Comparison of ENCODE assay signal across 1 cellular context in the genomic region with DNA sequence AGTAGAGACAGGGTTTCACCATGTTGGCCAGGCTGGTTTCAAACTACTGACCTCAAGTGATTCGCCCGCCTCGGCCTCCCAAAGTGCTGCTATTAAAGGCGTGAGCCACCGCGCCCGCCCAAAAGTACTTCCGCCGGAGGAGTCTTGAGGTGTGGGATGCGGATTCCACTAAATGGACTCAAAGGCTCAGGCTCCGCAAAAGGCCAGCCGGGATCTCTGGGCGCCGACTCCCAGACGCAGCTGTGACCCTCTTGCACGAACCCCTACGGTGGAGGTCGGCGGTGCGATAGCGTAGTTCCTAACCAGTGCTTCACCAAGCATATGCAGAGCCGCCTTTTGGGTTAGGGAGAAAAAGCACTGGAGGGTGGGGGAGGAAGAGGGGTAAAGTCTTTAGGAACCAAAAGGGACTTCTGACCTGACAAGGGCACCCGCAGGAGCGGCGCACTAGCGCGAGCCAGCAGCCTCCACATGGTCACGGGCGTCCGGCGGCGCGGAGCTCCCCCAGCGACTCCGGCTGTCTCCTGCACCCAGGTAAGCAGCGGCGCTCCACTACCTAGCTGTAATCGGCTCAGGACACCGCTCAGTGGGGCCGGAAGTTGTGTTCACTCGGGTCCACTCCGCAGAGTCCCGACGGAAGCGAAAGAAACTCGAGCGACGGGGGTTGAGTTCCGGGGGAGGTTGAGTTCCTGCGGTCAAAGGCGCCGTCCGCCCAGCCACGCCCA.
A peak's percentile ranks its signal among the peaks of the same experiment; 100 is the strongest.
TF ChIP-seq lines count a peak whose summit lies in the region.

A gene (minus strand): TSS at position 590 of the 722 bp plus-strand sequence. CDS start 120 bp downstream, at position 470.

TF ChIP-seq in K562, 482 proteins besides CTCF, POLR2A, EP300 and RAD21 (continued from another document and continues in another):
- TF ChIP-seq, protein P1, sequence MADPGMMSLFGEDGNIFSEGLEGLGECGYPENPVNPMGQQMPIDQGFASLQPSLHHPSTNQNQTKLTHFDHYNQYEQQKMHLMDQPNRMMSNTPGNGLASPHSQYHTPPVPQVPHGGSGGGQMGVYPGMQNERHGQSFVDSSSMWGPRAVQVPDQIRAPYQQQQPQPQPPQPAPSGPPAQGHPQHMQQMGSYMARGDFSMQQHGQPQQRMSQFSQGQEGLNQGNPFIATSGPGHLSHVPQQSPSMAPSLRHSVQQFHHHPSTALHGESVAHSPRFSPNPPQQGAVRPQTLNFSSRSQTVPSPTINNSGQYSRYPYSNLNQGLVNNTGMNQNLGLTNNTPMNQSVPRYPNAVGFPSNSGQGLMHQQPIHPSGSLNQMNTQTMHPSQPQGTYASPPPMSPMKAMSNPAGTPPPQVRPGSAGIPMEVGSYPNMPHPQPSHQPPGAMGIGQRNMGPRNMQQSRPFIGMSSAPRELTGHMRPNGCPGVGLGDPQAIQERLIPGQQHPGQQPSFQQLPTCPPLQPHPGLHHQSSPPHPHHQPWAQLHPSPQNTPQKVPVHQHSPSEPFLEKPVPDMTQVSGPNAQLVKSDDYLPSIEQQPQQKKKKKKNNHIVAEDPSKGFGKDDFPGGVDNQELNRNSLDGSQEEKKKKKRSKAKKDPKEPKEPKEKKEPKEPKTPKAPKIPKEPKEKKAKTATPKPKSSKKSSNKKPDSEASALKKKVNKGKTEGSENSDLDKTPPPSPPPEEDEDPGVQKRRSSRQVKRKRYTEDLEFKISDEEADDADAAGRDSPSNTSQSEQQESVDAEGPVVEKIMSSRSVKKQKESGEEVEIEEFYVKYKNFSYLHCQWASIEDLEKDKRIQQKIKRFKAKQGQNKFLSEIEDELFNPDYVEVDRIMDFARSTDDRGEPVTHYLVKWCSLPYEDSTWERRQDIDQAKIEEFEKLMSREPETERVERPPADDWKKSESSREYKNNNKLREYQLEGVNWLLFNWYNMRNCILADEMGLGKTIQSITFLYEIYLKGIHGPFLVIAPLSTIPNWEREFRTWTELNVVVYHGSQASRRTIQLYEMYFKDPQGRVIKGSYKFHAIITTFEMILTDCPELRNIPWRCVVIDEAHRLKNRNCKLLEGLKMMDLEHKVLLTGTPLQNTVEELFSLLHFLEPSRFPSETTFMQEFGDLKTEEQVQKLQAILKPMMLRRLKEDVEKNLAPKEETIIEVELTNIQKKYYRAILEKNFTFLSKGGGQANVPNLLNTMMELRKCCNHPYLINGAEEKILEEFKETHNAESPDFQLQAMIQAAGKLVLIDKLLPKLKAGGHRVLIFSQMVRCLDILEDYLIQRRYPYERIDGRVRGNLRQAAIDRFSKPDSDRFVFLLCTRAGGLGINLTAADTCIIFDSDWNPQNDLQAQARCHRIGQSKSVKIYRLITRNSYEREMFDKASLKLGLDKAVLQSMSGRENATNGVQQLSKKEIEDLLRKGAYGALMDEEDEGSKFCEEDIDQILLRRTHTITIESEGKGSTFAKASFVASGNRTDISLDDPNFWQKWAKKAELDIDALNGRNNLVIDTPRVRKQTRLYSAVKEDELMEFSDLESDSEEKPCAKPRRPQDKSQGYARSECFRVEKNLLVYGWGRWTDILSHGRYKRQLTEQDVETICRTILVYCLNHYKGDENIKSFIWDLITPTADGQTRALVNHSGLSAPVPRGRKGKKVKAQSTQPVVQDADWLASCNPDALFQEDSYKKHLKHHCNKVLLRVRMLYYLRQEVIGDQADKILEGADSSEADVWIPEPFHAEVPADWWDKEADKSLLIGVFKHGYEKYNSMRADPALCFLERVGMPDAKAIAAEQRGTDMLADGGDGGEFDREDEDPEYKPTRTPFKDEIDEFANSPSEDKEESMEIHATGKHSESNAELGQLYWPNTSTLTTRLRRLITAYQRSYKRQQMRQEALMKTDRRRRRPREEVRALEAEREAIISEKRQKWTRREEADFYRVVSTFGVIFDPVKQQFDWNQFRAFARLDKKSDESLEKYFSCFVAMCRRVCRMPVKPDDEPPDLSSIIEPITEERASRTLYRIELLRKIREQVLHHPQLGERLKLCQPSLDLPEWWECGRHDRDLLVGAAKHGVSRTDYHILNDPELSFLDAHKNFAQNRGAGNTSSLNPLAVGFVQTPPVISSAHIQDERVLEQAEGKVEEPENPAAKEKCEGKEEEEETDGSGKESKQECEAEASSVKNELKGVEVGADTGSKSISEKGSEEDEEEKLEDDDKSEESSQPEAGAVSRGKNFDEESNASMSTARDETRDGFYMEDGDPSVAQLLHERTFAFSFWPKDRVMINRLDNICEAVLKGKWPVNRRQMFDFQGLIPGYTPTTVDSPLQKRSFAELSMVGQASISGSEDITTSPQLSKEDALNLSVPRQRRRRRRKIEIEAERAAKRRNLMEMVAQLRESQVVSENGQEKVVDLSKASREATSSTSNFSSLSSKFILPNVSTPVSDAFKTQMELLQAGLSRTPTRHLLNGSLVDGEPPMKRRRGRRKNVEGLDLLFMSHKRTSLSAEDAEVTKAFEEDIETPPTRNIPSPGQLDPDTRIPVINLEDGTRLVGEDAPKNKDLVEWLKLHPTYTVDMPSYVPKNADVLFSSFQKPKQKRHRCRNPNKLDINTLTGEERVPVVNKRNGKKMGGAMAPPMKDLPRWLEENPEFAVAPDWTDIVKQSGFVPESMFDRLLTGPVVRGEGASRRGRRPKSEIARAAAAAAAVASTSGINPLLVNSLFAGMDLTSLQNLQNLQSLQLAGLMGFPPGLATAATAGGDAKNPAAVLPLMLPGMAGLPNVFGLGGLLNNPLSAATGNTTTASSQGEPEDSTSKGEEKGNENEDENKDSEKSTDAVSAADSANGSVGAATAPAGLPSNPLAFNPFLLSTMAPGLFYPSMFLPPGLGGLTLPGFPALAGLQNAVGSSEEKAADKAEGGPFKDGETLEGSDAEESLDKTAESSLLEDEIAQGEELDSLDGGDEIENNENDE (IDR thresholded peaks at IDR 0.05; ENCODE audit: low read depth, low read length) = no peak
- TF ChIP-seq YY1 (IDR thresholded peaks at IDR 0.05; ENCODE audit: borderline replicate concordance in 1 of 3, control insufficient read depth in 1 of 3, extremely low read depth in 1 of 3, insufficient read depth in 3 of 3, insufficient read length in 1 of 3, insufficient replicate concordance in 2 of 3, low read depth in 1 of 3, low read length in 2 of 3) = peak in 2 of 3 experiments; percentile 55 to 75
- TF ChIP-seq RCOR1 (IDR thresholded peaks at IDR 0.05; ENCODE audit: borderline replicate concordance in 1 of 2, low read depth in 2 of 2, low read length in 2 of 2) = peak in 1 of 2 experiments; percentile 31; a peak in 1 of 4 replicates
- no peak; the same call in 1 of the 2 replicates for TF ChIP-seq ZNF766 (CRISPR knock-in tag; conservative IDR thresholded peaks at IDR 0.05)
- TF ChIP-seq POLR2AphosphoS5 (IDR thresholded peaks at IDR 0.05; ENCODE audit: control insufficient read depth, insufficient read depth, low read depth, low read length) = peak; percentile 84; the same call in 1 of the 2 replicates
- no peak for TF ChIP-seq MED1 (CRISPR knock-in tag; IDR thresholded peaks at IDR 0.05; ENCODE audit: borderline replicate concordance)
- TF ChIP-seq SAFB2 (IDR thresholded peaks at IDR 0.05; ENCODE audit: borderline replicate concordance, low read depth, low read length, severe bottlenecking) = no peak
- TF ChIP-seq DMBX1 (CRISPR knock-in tag; IDR thresholded peaks at IDR 0.05; ENCODE audit: borderline replicate concordance) = peak; percentile 56; the same call in 1 of the 2 replicates
- TF ChIP-seq PURB (CRISPR knock-in tag; IDR thresholded peaks at IDR 0.05; ENCODE audit: low read depth) = no peak
- TF ChIP-seq NCOR1 (IDR thresholded peaks at IDR 0.05) = no peak; the same call in 1 of the 2 replicates
- TF ChIP-seq ZFP1 (CRISPR knock-in tag; IDR thresholded peaks at IDR 0.05) = no peak
- peak; percentile 60; the same call in 1 of the 2 replicates for TF ChIP-seq MYNN (IDR thresholded peaks at IDR 0.05)
- no peak for TF ChIP-seq MYNN (CRISPR knock-in tag; IDR thresholded peaks at IDR 0.05)
- TF ChIP-seq GATA2 (CRISPR knock-in tag; IDR thresholded peaks at IDR 0.05) = no peak
- TF ChIP-seq, protein P2, sequence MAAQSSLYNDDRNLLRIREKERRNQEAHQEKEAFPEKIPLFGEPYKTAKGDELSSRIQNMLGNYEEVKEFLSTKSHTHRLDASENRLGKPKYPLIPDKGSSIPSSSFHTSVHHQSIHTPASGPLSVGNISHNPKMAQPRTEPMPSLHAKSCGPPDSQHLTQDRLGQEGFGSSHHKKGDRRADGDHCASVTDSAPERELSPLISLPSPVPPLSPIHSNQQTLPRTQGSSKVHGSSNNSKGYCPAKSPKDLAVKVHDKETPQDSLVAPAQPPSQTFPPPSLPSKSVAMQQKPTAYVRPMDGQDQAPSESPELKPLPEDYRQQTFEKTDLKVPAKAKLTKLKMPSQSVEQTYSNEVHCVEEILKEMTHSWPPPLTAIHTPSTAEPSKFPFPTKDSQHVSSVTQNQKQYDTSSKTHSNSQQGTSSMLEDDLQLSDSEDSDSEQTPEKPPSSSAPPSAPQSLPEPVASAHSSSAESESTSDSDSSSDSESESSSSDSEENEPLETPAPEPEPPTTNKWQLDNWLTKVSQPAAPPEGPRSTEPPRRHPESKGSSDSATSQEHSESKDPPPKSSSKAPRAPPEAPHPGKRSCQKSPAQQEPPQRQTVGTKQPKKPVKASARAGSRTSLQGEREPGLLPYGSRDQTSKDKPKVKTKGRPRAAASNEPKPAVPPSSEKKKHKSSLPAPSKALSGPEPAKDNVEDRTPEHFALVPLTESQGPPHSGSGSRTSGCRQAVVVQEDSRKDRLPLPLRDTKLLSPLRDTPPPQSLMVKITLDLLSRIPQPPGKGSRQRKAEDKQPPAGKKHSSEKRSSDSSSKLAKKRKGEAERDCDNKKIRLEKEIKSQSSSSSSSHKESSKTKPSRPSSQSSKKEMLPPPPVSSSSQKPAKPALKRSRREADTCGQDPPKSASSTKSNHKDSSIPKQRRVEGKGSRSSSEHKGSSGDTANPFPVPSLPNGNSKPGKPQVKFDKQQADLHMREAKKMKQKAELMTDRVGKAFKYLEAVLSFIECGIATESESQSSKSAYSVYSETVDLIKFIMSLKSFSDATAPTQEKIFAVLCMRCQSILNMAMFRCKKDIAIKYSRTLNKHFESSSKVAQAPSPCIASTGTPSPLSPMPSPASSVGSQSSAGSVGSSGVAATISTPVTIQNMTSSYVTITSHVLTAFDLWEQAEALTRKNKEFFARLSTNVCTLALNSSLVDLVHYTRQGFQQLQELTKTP (IDR thresholded peaks at IDR 0.05; ENCODE audit: low read depth in 1 of 2, partially characterized antibody in 2 of 2) = no peak
- TF ChIP-seq ASH1L (IDR thresholded peaks at IDR 0.05; ENCODE audit: borderline replicate concordance, low read depth, partially characterized antibody) = no peak
- no peak for TF ChIP-seq HDAC3 (IDR thresholded peaks at IDR 0.05; ENCODE audit: borderline replicate concordance, partially characterized antibody)
- TF ChIP-seq, protein P3, sequence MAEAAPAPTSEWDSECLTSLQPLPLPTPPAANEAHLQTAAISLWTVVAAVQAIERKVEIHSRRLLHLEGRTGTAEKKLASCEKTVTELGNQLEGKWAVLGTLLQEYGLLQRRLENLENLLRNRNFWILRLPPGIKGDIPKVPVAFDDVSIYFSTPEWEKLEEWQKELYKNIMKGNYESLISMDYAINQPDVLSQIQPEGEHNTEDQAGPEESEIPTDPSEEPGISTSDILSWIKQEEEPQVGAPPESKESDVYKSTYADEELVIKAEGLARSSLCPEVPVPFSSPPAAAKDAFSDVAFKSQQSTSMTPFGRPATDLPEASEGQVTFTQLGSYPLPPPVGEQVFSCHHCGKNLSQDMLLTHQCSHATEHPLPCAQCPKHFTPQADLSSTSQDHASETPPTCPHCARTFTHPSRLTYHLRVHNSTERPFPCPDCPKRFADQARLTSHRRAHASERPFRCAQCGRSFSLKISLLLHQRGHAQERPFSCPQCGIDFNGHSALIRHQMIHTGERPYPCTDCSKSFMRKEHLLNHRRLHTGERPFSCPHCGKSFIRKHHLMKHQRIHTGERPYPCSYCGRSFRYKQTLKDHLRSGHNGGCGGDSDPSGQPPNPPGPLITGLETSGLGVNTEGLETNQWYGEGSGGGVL (CRISPR knock-in tag; IDR thresholded peaks at IDR 0.05) = no peak
- TF ChIP-seq TEAD1 (CRISPR knock-in tag; IDR thresholded peaks at IDR 0.05) = peak; percentile 52 to 67; a peak in 3 of 4 replicates
- TF ChIP-seq, protein P4, sequence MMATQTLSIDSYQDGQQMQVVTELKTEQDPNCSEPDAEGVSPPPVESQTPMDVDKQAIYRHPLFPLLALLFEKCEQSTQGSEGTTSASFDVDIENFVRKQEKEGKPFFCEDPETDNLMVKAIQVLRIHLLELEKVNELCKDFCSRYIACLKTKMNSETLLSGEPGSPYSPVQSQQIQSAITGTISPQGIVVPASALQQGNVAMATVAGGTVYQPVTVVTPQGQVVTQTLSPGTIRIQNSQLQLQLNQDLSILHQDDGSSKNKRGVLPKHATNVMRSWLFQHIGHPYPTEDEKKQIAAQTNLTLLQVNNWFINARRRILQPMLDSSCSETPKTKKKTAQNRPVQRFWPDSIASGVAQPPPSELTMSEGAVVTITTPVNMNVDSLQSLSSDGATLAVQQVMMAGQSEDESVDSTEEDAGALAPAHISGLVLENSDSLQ (IDR thresholded peaks at IDR 0.05) = peak; percentile 89
- TF ChIP-seq, protein P5, sequence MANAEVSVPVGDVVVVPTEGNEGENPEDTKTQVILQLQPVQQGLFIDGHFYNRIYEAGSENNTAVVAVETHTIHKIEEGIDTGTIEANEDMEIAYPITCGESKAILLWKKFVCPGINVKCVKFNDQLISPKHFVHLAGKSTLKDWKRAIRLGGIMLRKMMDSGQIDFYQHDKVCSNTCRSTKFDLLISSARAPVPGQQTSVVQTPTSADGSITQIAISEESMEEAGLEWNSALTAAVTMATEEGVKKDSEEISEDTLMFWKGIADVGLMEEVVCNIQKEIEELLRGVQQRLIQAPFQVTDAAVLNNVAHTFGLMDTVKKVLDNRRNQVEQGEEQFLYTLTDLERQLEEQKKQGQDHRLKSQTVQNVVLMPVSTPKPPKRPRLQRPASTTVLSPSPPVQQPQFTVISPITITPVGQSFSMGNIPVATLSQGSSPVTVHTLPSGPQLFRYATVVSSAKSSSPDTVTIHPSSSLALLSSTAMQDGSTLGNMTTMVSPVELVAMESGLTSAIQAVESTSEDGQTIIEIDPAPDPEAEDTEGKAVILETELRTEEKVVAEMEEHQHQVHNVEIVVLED (CRISPR knock-in tag; IDR thresholded peaks at IDR 0.05) = peak; percentile 44; the same call in 1 of the 2 replicates
- TF ChIP-seq SRSF7 (optimal IDR thresholded peaks at IDR 0.05; ENCODE audit: low read depth, low read length) = no peak
- TF ChIP-seq CEBPB (tag; IDR thresholded peaks at IDR 0.05) = no peak
- no peak for TF ChIP-seq TEAD2 (tag; IDR thresholded peaks at IDR 0.05)
- TF ChIP-seq, protein P6, sequence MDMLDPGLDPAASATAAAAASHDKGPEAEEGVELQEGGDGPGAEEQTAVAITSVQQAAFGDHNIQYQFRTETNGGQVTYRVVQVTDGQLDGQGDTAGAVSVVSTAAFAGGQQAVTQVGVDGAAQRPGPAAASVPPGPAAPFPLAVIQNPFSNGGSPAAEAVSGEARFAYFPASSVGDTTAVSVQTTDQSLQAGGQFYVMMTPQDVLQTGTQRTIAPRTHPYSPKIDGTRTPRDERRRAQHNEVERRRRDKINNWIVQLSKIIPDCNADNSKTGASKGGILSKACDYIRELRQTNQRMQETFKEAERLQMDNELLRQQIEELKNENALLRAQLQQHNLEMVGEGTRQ (CRISPR knock-in tag; IDR thresholded peaks at IDR 0.05) = no peak
- TF ChIP-seq, protein P7, sequence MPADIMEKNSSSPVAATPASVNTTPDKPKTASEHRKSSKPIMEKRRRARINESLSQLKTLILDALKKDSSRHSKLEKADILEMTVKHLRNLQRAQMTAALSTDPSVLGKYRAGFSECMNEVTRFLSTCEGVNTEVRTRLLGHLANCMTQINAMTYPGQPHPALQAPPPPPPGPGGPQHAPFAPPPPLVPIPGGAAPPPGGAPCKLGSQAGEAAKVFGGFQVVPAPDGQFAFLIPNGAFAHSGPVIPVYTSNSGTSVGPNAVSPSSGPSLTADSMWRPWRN (IDR thresholded peaks at IDR 0.05; ENCODE audit: low read depth) = no peak
- peak in 1 of 2 experiments; percentile 98; a peak in 1 of 4 replicates for TF ChIP-seq KDM4B (IDR thresholded peaks at IDR 0.05; ENCODE audit: borderline replicate concordance in 2 of 2, low read depth in 1 of 2)
- no peak for TF ChIP-seq RBM34 (IDR thresholded peaks at IDR 0.05; ENCODE audit: borderline replicate concordance, insufficient read depth, low read length)
- TF ChIP-seq GABPB2 (CRISPR knock-in tag; conservative IDR thresholded peaks at IDR 0.05) = 0 out of 2 replicates have a peak, but pooled peaks have one; percentile 36
- TF ChIP-seq SLC30A9 (CRISPR knock-in tag; IDR thresholded peaks at IDR 0.05) = no peak
- peak; percentile 66; the same call in 1 of the 2 replicates for TF ChIP-seq ZNF24 (IDR thresholded peaks at IDR 0.05)
